ENCODE assay signal across 14 cellular contexts in genomic region chr2:40097691-40098376, GRCh38.
DNase-seq lines count a peak whose midpoint lies in the region; ATAC-seq and TF ChIP-seq lines count a peak whose summit lies in the region.
"Had no signal": no experiment of that assay in that cellular context is flagged by ENCODE, and none has a peak within 500 bp of the region (broad histone marks: within the 10 kb centered on the region; RNA-seq: fewer than 3 reads in every experiment).

No MANE protein-coding gene starts in this region.

- no peaks in the 10 kb centered on the region for H3K36me3 ChIP-seq in brain microvascular endothelial cell (replicated peaks)
- H3K36me3 ChIP-seq in MG63 = no peaks in the 10 kb centered on the region

- ATAC-seq in GM18517 (IDR thresholded peaks at IDR 0.05; ENCODE audit: unreplicated experiment) (no peak), GM18858 (IDR thresholded peaks at IDR 0.05; ENCODE audit: unreplicated experiment) (no peak), GM19023 (IDR thresholded peaks at IDR 0.05; ENCODE audit: unreplicated experiment) (no peak)

- H3K27me3 ChIP-seq in brain microvascular endothelial cell (replicated peaks) = no peaks in the 10 kb centered on the region
- H3K27me3 ChIP-seq in MG63 = no peaks in the 10 kb centered on the region

- DNase-seq in AG09309 (ENCODE audit: low read depth) (peak; percentile 63), LHCN-M2 (ENCODE audit: low read depth) (peak; percentile 95), brain microvascular endothelial cell (peak; percentile 66), kidney tubule cell (ENCODE audit: low spot score) (peak; percentile 25), MG63 (no peak)
- DNase-seq: activated effector memory CD4-positive, alpha-beta T cell treated with Interleukin-2 at 50 U/mL for 16 hours; DMS79 treated with DMSO at 0.1 percent for 48 hours; effector CD8-positive, alpha-beta T cell; immature natural killer cell; NCI-H2107; SIG-M5 had no signal

- no peaks in the 10 kb centered on the region for H3K9me3 ChIP-seq in MG63

- peak overlapping the region; percentile 66 for H3K27ac ChIP-seq in brain microvascular endothelial cell

- H3K4me3 ChIP-seq in AG09309 (ENCODE audit: control insufficient read depth, low read depth, low read length) = no peak overlapping the region
- no peak overlapping the region for H3K4me3 ChIP-seq in brain microvascular endothelial cell (ENCODE audit: low read depth, low read length)
- H3K4me3 ChIP-seq in MG63 = no peak overlapping the region

- TF ChIP-seq CTCF in AG09309 (IDR thresholded peaks at IDR 0.05; ENCODE audit: control insufficient read depth, insufficient read depth, low read depth, low read length, missing control alignments) (no peak), brain microvascular endothelial cell (IDR thresholded peaks at IDR 0.05; ENCODE audit: low read depth, low read length, missing control alignments) (no peak)

- in situ Hi-C loops in brain microvascular endothelial cell (cut with HindIII; ENCODE audit: low pct_ligation_motif_present, low sequenced_read_pairs) = no loop called here
